In genomic region chr1:226406401-226406881, GRCh38 we compare ENCODE assay signal across 8 cellular contexts. TPM values are rescaled to one million over a fixed set of nuclear protein-coding genes. Genes with fewer than 3 reads are reported as not detected.
DNase-seq lines count a peak whose midpoint lies in the region; ATAC-seq lines count a peak whose summit lies in the region.

No MANE protein-coding gene starts in this region.

- H2AFZ ChIP-seq in mesenchymal stem cell (ENCODE audit: low read depth, low read length): no peak overlapping the region

- H2BK12ac ChIP-seq in mesenchymal stem cell (ENCODE audit: low read length in 2 of 2): no peak overlapping the region

- no peak overlapping the region for H3K14ac ChIP-seq in mesenchymal stem cell (ENCODE audit: low read length in 2 of 2)

- H2BK15ac ChIP-seq in mesenchymal stem cell (ENCODE audit: low read depth, poor library complexity, severe bottlenecking): no peak overlapping the region

- peaks cover 8 to 9% of the 10 kb centered on the region in 2 experiments for H3K36me3 ChIP-seq in mesenchymal stem cell (ENCODE audit: control insufficient read depth in 1 of 2, insufficient read depth in 2 of 2, low read depth in 1 of 2, low read length in 2 of 2)

- H3K4me1 ChIP-seq in mesenchymal stem cell (ENCODE audit: control insufficient read depth, insufficient read depth, low read depth, low read length): peaks cover 26% of the 10 kb centered on the region

- no peak overlapping the region for H4K91ac ChIP-seq in mesenchymal stem cell (ENCODE audit: low read length)

- peak overlapping the region in 1 of 2 experiments; percentile 17 for H3K4ac ChIP-seq in mesenchymal stem cell (ENCODE audit: low read depth in 1 of 2, low read length in 2 of 2)

- no peak overlapping the region for H2AK5ac ChIP-seq in mesenchymal stem cell (ENCODE audit: low read length, severe bottlenecking)

- no peak overlapping the region for H2BK5ac ChIP-seq in mesenchymal stem cell (ENCODE audit: low read depth, low read length, poor library complexity, severe bottlenecking)

- WGBS in mesenchymal stem cell: 16% methylated on average over 10 of the region's 10 CpGs

- H4K8ac ChIP-seq in mesenchymal stem cell (ENCODE audit: low read length): no peak overlapping the region

- H3K4me2 ChIP-seq in mesenchymal stem cell (ENCODE audit: low read length, poor library complexity, severe bottlenecking): peak overlapping the region; percentile 86

- H3K23ac ChIP-seq in mesenchymal stem cell (ENCODE audit: low read length in 2 of 2): no peak overlapping the region

- peaks cover 15% of the 10 kb centered on the region for H3K79me1 ChIP-seq in mesenchymal stem cell (replicated peaks; ENCODE audit: low read length, poor library complexity, severe bottlenecking)

- ATAC-seq in HG02852 (IDR thresholded peaks at IDR 0.05; ENCODE audit: unreplicated experiment): no peak
- no peak for ATAC-seq in HG02678 (IDR thresholded peaks at IDR 0.05; ENCODE audit: unreplicated experiment)

- H3K27ac ChIP-seq in mesenchymal stem cell (ENCODE audit: low read length, poor library complexity, severe bottlenecking): no peak overlapping the region

- H3K9ac ChIP-seq in mesenchymal stem cell (ENCODE audit: low read length): peak overlapping the region; percentile 89

- no peaks in the 10 kb centered on the region for H3K9me3 ChIP-seq in mesenchymal stem cell (ENCODE audit: control insufficient read depth, low read length)

- in situ Hi-C loops in T47D (cut with HindIII; ENCODE audit: low pct_unique_long_range_greater_than_20kb, low sequenced_read_pairs): no loop called here

- H3K18ac ChIP-seq in mesenchymal stem cell (ENCODE audit: low read depth in 1 of 2, low read length in 2 of 2): no peak overlapping the region

- H2BK120ac ChIP-seq in mesenchymal stem cell (ENCODE audit: low read depth, low read length): no peak overlapping the region

- peak; percentile 43 for DNase-seq in activated CD8-positive, alpha-beta memory T cell treated with anti-CD3 and anti-CD28 coated beads, Interleukin-2, amount 50 U/mL, for 48 hours
- no peak for DNase-seq in activated CD8-positive, alpha-beta memory T cell treated with anti-CD3 and anti-CD28 coated beads, Interleukin-2, amount 50 U/mL, for 4 hours
- DNase-seq in NCI-H69 (lab: John Stamatoyannopoulos, UW) (peak; percentile 66), T47D (ENCODE audit: low read depth in 1 of 2, low spot score in 1 of 2) (peak; percentile 35 to 40), mesenchymal stem cell (peak; percentile 47), NCI-H526 treated with DMSO at 0.1 percent for 48 hours (lab: John Stamatoyannopoulos, UW) (no peak)

- peak overlapping the region in 1 of 2 experiments; percentile 93 for H3K4me3 ChIP-seq in mesenchymal stem cell (ENCODE audit: insufficient read depth in 1 of 2, low read depth in 1 of 2, low read length in 2 of 2)

- no peaks in the 10 kb centered on the region for H3K27me3 ChIP-seq in mesenchymal stem cell (ENCODE audit: control insufficient read depth in 1 of 2, insufficient read depth in 1 of 2, low read length in 2 of 2)

RNA-seq across cellular contexts. Expression of gene PARP1, which starts 1.5 kb away (rescaled TPM):
- 64.4 TPM for polyA plus RNA-seq in mesenchymal stem cell (2013, experiment 1 of 2)
- polyA plus RNA-seq in mesenchymal stem cell (2013, experiment 2 of 2): 59.8 TPM

Comparison
In these comparisons a context has a peak if more than half of its experiments do, and no peak if none do; other contexts are left out.
1. DNase-seq: peak in activated CD8-positive, alpha-beta memory T cell treated with anti-CD3 and anti-CD28 coated beads, Interleukin-2, amount 50 U/mL, for 48 hours (single experiment), NCI-H69 (single experiment), T47D (2 of 2) and mesenchymal stem cell (single experiment); none in activated CD8-positive, alpha-beta memory T cell treated with anti-CD3 and anti-CD28 coated beads, Interleukin-2, amount 50 U/mL, for 4 hours (single experiment) and NCI-H526 treated with DMSO at 0.1 percent for 48 hours (single experiment).